In the genomic region with DNA sequence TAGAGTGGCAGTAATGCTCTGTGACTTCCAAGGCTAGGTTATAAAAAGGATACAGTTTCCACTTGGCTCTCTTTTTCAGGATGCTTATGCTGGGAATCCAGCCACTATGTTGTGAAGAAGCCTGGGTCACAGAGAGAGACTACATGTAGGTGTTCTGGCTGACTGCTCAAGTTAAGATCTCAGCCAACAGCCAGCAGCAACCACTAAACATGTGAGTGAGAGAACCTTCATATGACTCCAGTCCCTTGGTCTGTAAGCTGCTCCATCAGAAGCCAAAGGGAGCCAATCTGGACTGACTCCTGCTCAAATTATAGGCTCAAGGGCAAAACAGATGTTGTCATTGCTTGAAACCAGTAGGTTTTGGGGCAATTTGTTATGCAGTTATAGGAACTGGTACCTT, we compare ENCODE assay signal across 17 cellular contexts.
DNase-seq lines count a peak whose midpoint lies in the region; ATAC-seq and TF ChIP-seq lines count a peak whose summit lies in the region.
"Had no signal": no experiment of that assay in that cellular context is flagged by ENCODE, and none has a peak within 500 bp of the region (broad histone marks: within the 10 kb centered on the region; RNA-seq: fewer than 3 reads in every experiment).

No MANE protein-coding gene starts in this region.

- TF ChIP-seq POLR2A in uterus (IDR thresholded peaks at IDR 0.05) = no peak

- CTCF ChIA-PET in HEK293 (lab: Yijun Ruan, JAX) = no interaction called here

- POLR2A ChIA-PET in HEK293 (lab: Yijun Ruan, JAX) = no interaction called here

- peaks cover 22% of the 10 kb centered on the region for H3K36me3 Mint-ChIP-seq in activated naive CD8-positive, alpha-beta T cell
- H3K36me3 Mint-ChIP-seq in activated naive CD8-positive, alpha-beta T cell treated with anti-CD3 and anti-CD28 coated beads for 36 hours = peaks cover 39% of the 10 kb centered on the region
- peaks cover 25% of the 10 kb centered on the region for H3K36me3 Mint-ChIP-seq in activated naive CD8-positive, alpha-beta T cell treated with anti-CD3 and anti-CD28 coated beads, Interleukin-2, amount 50 U/mL, for 24 hours (ENCODE audit: low read depth)

- TF ChIP-seq CTCF in HEK293 (tag by site-specific recombination; IDR thresholded peaks at IDR 0.05) = no peak
- TF ChIP-seq CTCF in uterus (IDR thresholded peaks at IDR 0.05) = no peak

- H3K27me3 ChIP-seq in uterus = no peaks in the 10 kb centered on the region
- H3K27me3 ChIP-seq in aorta (ENCODE audit: control insufficient read depth in 1 of 2, insufficient read depth in 2 of 2, low read length in 1 of 2) = no peaks in the 10 kb centered on the region
- H3K27me3 ChIP-seq: adrenal gland had no signal

- DNase-seq in activated naive CD8-positive, alpha-beta T cell treated with anti-CD3 and anti-CD28 coated beads for 36 hours = no peak
- no peak for DNase-seq in activated naive CD8-positive, alpha-beta T cell treated with anti-CD3 and anti-CD28 coated beads, Interleukin-2, amount 50 U/mL, for 24 hours
- DNase-seq in HCEC 1CT (no peak), uterus (no peak), aorta (no peak), left colon (no peak)
- DNase-seq: activated CD4-positive, CD25-positive, alpha-beta regulatory T cell; adrenal gland; COR-L47; foreskin melanocyte; lower lobe of right lung; NCI-H2081 treated with DMSO at 0.1 percent for 48 hours; retina had no signal

- H3K27me3 Mint-ChIP-seq in activated naive CD8-positive, alpha-beta T cell = no peaks in the 10 kb centered on the region
- no peaks in the 10 kb centered on the region for H3K27me3 Mint-ChIP-seq in activated naive CD8-positive, alpha-beta T cell treated with anti-CD3 and anti-CD28 coated beads for 36 hours
- no peaks in the 10 kb centered on the region for H3K27me3 Mint-ChIP-seq in activated naive CD8-positive, alpha-beta T cell treated with anti-CD3 and anti-CD28 coated beads, Interleukin-2, amount 50 U/mL, for 24 hours

- no peak for ATAC-seq in activated naive CD8-positive, alpha-beta T cell treated with anti-CD3 and anti-CD28 coated beads, Interleukin-2, amount 50 U/mL, for 24 hours
- ATAC-seq in aorta (ENCODE audit: low FRiP score) (no peak), left colon (no peak)
- ATAC-seq: lower lobe of right lung had no signal

- H3K36me3 ChIP-seq in HEK293 (ENCODE audit: control insufficient read depth in 2 of 2, insufficient read depth in 1 of 2, low read length in 2 of 2) (no peaks in the 10 kb centered on the region), uterus (no peaks in the 10 kb centered on the region), aorta (ENCODE audit: control insufficient read depth in 1 of 2, insufficient read depth in 2 of 2, low read length in 1 of 2) (no peaks in the 10 kb centered on the region)
- H3K36me3 ChIP-seq: adrenal gland, lower lobe of right lung had no signal

- H3K27ac ChIP-seq in HEK293 (ENCODE audit: extremely low read depth, low read depth, low read length) (no peak overlapping the region), uterus (no peak overlapping the region), aorta (ENCODE audit: low read depth in 1 of 2, low read length in 2 of 2) (no peak overlapping the region)
- H3K27ac ChIP-seq: adrenal gland, lower lobe of right lung had no signal

- no peak overlapping the region for H3K4me3 ChIP-seq in HEK293 (ENCODE audit: low read depth, low read length)
- no peak overlapping the region for H3K4me3 ChIP-seq in uterus
- H3K4me3 ChIP-seq in aorta (ENCODE audit: low read length in 2 of 2) = no peak overlapping the region
- H3K4me3 ChIP-seq: adrenal gland, lower lobe of right lung had no signal

- no peaks in the 10 kb centered on the region for H3K9me3 Mint-ChIP-seq in activated naive CD8-positive, alpha-beta T cell (ENCODE audit: low read depth)
- no peaks in the 10 kb centered on the region for H3K9me3 Mint-ChIP-seq in activated naive CD8-positive, alpha-beta T cell treated with anti-CD3 and anti-CD28 coated beads for 36 hours
- H3K9me3 Mint-ChIP-seq in activated naive CD8-positive, alpha-beta T cell treated with anti-CD3 and anti-CD28 coated beads, Interleukin-2, amount 50 U/mL, for 24 hours = no peaks in the 10 kb centered on the region
- H3K9me3 Mint-ChIP-seq: neural crest cell; T-helper 1 cell treated with Interleukin-12 subunit alpha and Interleukin-12 subunit beta and Interleukin-4 antibody, amounts not matched to agents 30 μg/mL and 1 μg/mL, for 36 hours had no signal

- H3K9me3 ChIP-seq in HEK293 (ENCODE audit: control insufficient read depth, insufficient read depth, low read depth, low read length) (no peaks in the 10 kb centered on the region), uterus (no peaks in the 10 kb centered on the region), aorta (ENCODE audit: control insufficient read depth, low read length) (no peaks in the 10 kb centered on the region)
- H3K9me3 ChIP-seq: adrenal gland, lower lobe of right lung had no signal

- no peak overlapping the region for H3K4me3 Mint-ChIP-seq in activated naive CD8-positive, alpha-beta T cell
- no peak overlapping the region for H3K4me3 Mint-ChIP-seq in activated naive CD8-positive, alpha-beta T cell treated with anti-CD3 and anti-CD28 coated beads for 36 hours
- no peak overlapping the region for H3K4me3 Mint-ChIP-seq in activated naive CD8-positive, alpha-beta T cell treated with anti-CD3 and anti-CD28 coated beads, Interleukin-2, amount 50 U/mL, for 24 hours
- H3K4me3 Mint-ChIP-seq: neural crest cell; T-helper 1 cell treated with Interleukin-12 subunit alpha and Interleukin-12 subunit beta and Interleukin-4 antibody, amounts not matched to agents 30 μg/mL and 1 μg/mL, for 36 hours had no signal

- H3K27ac Mint-ChIP-seq in activated naive CD8-positive, alpha-beta T cell = peak overlapping the region; percentile 51
- no peak overlapping the region for H3K27ac Mint-ChIP-seq in activated naive CD8-positive, alpha-beta T cell treated with anti-CD3 and anti-CD28 coated beads for 36 hours
- peak overlapping the region; percentile 26 for H3K27ac Mint-ChIP-seq in activated naive CD8-positive, alpha-beta T cell treated with anti-CD3 and anti-CD28 coated beads, Interleukin-2, amount 50 U/mL, for 24 hours
- H3K27ac Mint-ChIP-seq: T-helper 1 cell treated with Interleukin-12 subunit alpha and Interleukin-12 subunit beta and Interleukin-4 antibody, amounts not matched to agents 30 μg/mL and 1 μg/mL, for 36 hours had no signal

- intact Hi-C loops in uterus (cut with DNase I; ENCODE audit: low total_unique reads) (no loop called here), aorta (cut with DNase I) (no loop called here), left colon (cut with DNase I, micrococcal nuclease) (no loop called here)

- H3K4me1 ChIP-seq in HEK293 (ENCODE audit: control insufficient read depth, insufficient read depth, low read length) (no peaks in the 10 kb centered on the region; the same call in 1 of the 2 replicates), uterus (no peaks in the 10 kb centered on the region), aorta (ENCODE audit: control insufficient read depth in 1 of 2, insufficient read depth in 2 of 2, low read length in 2 of 2) (peaks cover 0 to 2% of the 10 kb centered on the region in 2 donors)
- H3K4me1 ChIP-seq: adrenal gland had no signal

- peaks cover 81% of the 10 kb centered on the region for H3K4me1 Mint-ChIP-seq in activated naive CD8-positive, alpha-beta T cell (ENCODE audit: low read depth)
- peaks cover 60% of the 10 kb centered on the region for H3K4me1 Mint-ChIP-seq in activated naive CD8-positive, alpha-beta T cell treated with anti-CD3 and anti-CD28 coated beads for 36 hours
- H3K4me1 Mint-ChIP-seq in activated naive CD8-positive, alpha-beta T cell treated with anti-CD3 and anti-CD28 coated beads, Interleukin-2, amount 50 U/mL, for 24 hours = peaks cover 55% of the 10 kb centered on the region

TF ChIP-seq in HEK293, 187 proteins besides CTCF, POLR2A, EP300 and RAD21:
- TF ChIP-seq ZNF350 (tag by site-specific recombination; IDR thresholded peaks at IDR 0.05) (peak; percentile 63; the same call in 1 of the 2 replicates), ZNF112 (tag by site-specific recombination; IDR thresholded peaks at IDR 0.05) (no peak)
